In genomic region chr16:2752035-2752849, GRCh38 we compare ENCODE assay signal across 2 cellular contexts.
TF ChIP-seq lines count a peak whose summit lies in the region.

SRRM2 (plus strand) TSS chr16:2752638; CDS start chr16:2756365, 3,727 bp downstream.

TF ChIP-seq in IMR-90, 13 proteins besides CTCF, POLR2A, EP300 and RAD21:
- no peak for TF ChIP-seq CEBPB (IDR thresholded peaks at IDR 0.05; ENCODE audit: low read depth, low read length)
- TF ChIP-seq ELK1 (IDR thresholded peaks at IDR 0.05; ENCODE audit: borderline replicate concordance, low read depth, low read length) = no peak
- TF ChIP-seq BHLHE40 (IDR thresholded peaks at IDR 0.05; ENCODE audit: low read depth, low read length) = no peak; the same call in 1 of the 2 replicates
- no peak for TF ChIP-seq FOS (IDR thresholded peaks at IDR 0.05; ENCODE audit: low read depth, low read length)
- no peak for TF ChIP-seq SMC3 (IDR thresholded peaks at IDR 0.05; ENCODE audit: low read depth, low read length)
- TF ChIP-seq CHD1 (IDR thresholded peaks at IDR 0.05; ENCODE audit: low read depth, low read length) = no peak; the same call in none of the 2 replicates
- TF ChIP-seq, protein P1, sequence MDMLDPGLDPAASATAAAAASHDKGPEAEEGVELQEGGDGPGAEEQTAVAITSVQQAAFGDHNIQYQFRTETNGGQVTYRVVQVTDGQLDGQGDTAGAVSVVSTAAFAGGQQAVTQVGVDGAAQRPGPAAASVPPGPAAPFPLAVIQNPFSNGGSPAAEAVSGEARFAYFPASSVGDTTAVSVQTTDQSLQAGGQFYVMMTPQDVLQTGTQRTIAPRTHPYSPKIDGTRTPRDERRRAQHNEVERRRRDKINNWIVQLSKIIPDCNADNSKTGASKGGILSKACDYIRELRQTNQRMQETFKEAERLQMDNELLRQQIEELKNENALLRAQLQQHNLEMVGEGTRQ (IDR thresholded peaks at IDR 0.05; ENCODE audit: low read depth, low read length) = 0 out of 2 replicates have a peak, but pooled peaks have one; percentile 1
- no peak for TF ChIP-seq NFE2L2 (IDR thresholded peaks at IDR 0.05; ENCODE audit: low read depth, low read length)
- TF ChIP-seq MAZ (IDR thresholded peaks at IDR 0.05; ENCODE audit: borderline replicate concordance, low read depth, low read length) = peak; percentile 68; the same call in 1 of the 2 replicates
- no peak for TF ChIP-seq RCOR1 (IDR thresholded peaks at IDR 0.05; ENCODE audit: insufficient replicate concordance, low read length)
- TF ChIP-seq RFX5 (IDR thresholded peaks at IDR 0.05; ENCODE audit: low read depth, low read length) = no peak
- TF ChIP-seq MXI1 (IDR thresholded peaks at IDR 0.05; ENCODE audit: borderline replicate concordance, low read depth, low read length) = 0 out of 2 replicates have a peak, but pooled peaks have one; percentile 49
- peak; percentile 72 for TF ChIP-seq MAFK (IDR thresholded peaks at IDR 0.05; ENCODE audit: low read depth, low read length)

TF ChIP-seq in endothelial cell of umbilical vein, 7 proteins besides CTCF, POLR2A, EP300 and RAD21:
- TF ChIP-seq EZH2 (IDR thresholded peaks at IDR 0.05; ENCODE audit: borderline replicate concordance, low read depth, low read length, severe bottlenecking) = no peak
- no peak for TF ChIP-seq FOS (IDR thresholded peaks at IDR 0.05; ENCODE audit: borderline replicate concordance, insufficient read depth, low read length)
- TF ChIP-seq, protein P2, sequence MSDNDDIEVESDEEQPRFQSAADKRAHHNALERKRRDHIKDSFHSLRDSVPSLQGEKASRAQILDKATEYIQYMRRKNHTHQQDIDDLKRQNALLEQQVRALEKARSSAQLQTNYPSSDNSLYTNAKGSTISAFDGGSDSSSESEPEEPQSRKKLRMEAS (IDR thresholded peaks at IDR 0.05; ENCODE audit: insufficient read depth, insufficient read length) = peak; percentile 40
- TF ChIP-seq JUN (IDR thresholded peaks at IDR 0.05; ENCODE audit: borderline replicate concordance, insufficient read depth, insufficient read length, low read depth) = no peak
- no peak for TF ChIP-seq GATA2 (IDR thresholded peaks at IDR 0.05; ENCODE audit: insufficient read depth, insufficient read length, low read depth, low read length)
- peak; percentile 75 for TF ChIP-seq MYC (IDR thresholded peaks at IDR 0.05; ENCODE audit: low read depth, low read length)
- peak; percentile 94 for TF ChIP-seq POLR2AphosphoS5 (IDR thresholded peaks at IDR 0.05; ENCODE audit: insufficient read depth, low read depth, low read length)
